11 cellular contexts compared by ENCODE assay signal in the genomic region with DNA sequence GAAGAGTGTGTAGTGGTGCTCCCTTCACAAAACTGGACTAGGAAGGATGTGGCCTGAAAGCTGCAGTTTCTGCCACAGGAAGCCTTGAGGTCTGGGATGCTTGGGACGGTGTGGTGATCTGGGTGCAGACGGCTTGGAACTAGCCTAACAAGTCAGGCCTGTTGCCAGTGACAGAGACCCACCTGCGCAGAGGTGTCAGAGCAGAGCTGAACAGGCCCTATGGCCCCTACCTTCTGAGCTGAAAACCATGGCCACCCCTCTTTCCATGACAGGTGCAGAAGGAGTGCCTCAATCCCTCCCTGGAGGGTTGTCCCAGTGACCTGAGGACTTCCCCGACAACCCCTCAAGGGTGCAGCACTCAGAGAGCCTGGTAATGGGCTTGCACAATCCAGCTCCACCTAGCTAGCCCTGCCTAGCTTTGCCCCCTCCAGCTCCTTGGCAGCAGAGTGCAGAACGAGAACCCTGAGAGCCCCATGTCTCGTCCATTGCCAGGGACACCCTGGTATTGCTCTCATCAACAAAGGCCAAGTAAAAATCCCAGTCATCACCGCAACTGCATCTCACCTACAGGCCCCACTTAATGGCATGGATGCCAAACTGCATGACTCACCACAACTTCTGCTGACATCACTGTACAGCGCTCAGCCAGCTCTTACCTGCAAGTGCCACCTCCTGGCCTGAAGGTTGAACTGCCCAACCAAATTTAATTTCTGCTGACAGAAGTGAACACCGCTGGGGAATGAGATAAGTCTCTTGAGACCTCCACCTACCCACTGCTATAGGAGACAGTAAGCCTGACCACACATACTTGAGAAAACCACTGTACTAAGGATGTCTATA.
DNase-seq lines count a peak whose midpoint lies in the region; ATAC-seq and TF ChIP-seq lines count a peak whose summit lies in the region.
"Had no signal": no experiment of that assay in that cellular context is flagged by ENCODE, and none has a peak within 500 bp of the region (broad histone marks: within the 10 kb centered on the region; RNA-seq: fewer than 3 reads in every experiment).

No MANE protein-coding gene starts in this region.

- peak; percentile 89 for ATAC-seq in foreskin keratinocyte
- ATAC-seq in stimulated activated naive CD8-positive, alpha-beta T cell treated with anti-CD3 and anti-CD28 coated beads, Interleukin-15, Interleukin-2, amounts not matched to agents 100 U/mL and 50 U/mL, for 24 hours = no peak
- no peak for ATAC-seq in HG03469 (IDR thresholded peaks at IDR 0.05; ENCODE audit: unreplicated experiment)
- ATAC-seq: activated T-cell treated with anti-CD3 and anti-CD28 coated beads, Interleukin-2, amount 50 U/mL, for 4 hours; left cardiac atrium had no signal

- DNase-seq in stimulated activated CD4-positive, alpha-beta T cell treated with anti-CD3 and anti-CD28 coated beads, Interleukin-15, amount 100 ng/mL, for 24 hours = peak; percentile 5
- no peak for DNase-seq in stimulated activated CD4-positive, alpha-beta T cell treated with anti-CD3 and anti-CD28 coated beads, Interleukin-4, amount 100 ng/mL, for 4 hours
- peak; percentile 56 for DNase-seq in OCI-M1 (lab: John Stamatoyannopoulos, UW)
- DNase-seq in foreskin keratinocyte = peak; percentile 59 to 85
- DNase-seq in stimulated activated naive CD8-positive, alpha-beta T cell treated with anti-CD3 and anti-CD28 coated beads, Interleukin-15, Interleukin-2, amounts not matched to agents 100 U/mL and 50 U/mL, for 24 hours = no peak
- no peak for DNase-seq in NCI-H1436 treated with DMSO at 0.1 percent for 48 hours (lab: John Stamatoyannopoulos, UW)
- no peak for DNase-seq in inferior parietal cortex (ENCODE audit: extremely low spot score)
- DNase-seq: activated T-cell treated with anti-CD3 and anti-CD28 coated beads, Interleukin-2, amount 50 U/mL, for 4 hours; C1 segment of cervical spinal cord; left cardiac atrium had no signal

- peaks cover 4% of the 10 kb centered on the region for H3K4me1 ChIP-seq in foreskin keratinocyte

- H3K27ac ChIP-seq in foreskin keratinocyte = no peak overlapping the region

- no peaks in the 10 kb centered on the region for H3K27me3 ChIP-seq in foreskin keratinocyte

- peak; percentile 78 for TF ChIP-seq CTCF in foreskin keratinocyte (conservative IDR thresholded peaks at IDR 0.05)

Comparison
In these comparisons a context has a peak if more than half of its experiments do, and no peak if none do; other contexts are left out.
1. DNase-seq: peak in stimulated activated CD4-positive, alpha-beta T cell treated with anti-CD3 and anti-CD28 coated beads, Interleukin-15, amount 100 ng/mL, for 24 hours (single experiment), OCI-M1 (single experiment) and foreskin keratinocyte (2 of 2); none in stimulated activated CD4-positive, alpha-beta T cell treated with anti-CD3 and anti-CD28 coated beads, Interleukin-4, amount 100 ng/mL, for 4 hours (0 of 2), stimulated activated naive CD8-positive, alpha-beta T cell treated with anti-CD3 and anti-CD28 coated beads, Interleukin-15, Interleukin-2, amounts not matched to agents 100 U/mL and 50 U/mL, for 24 hours (single experiment), NCI-H1436 treated with DMSO at 0.1 percent for 48 hours (single experiment) and inferior parietal cortex (single experiment).